ENCODE assay signal across 8 cellular contexts in the genomic region with DNA sequence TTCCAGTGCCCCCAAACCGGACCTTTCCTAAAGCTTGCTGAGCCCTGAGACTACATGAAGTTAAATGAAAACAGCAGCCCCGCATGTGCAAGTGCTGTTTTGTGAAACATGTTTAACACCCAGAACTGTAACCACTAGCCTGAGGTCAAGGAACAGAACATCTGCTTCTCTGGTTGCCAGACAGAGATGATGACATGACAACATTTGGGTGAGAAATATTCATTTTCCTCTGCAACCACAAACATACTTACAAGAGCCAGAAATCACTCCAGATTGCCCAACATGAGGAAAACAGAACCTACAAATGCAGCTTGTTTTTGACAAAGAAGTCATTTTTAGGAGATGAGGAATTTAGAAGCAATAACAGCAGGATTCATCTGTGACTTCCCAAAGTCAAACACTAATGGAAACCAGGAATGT.
DNase-seq lines count a peak whose midpoint lies in the region; ATAC-seq, FAIRE-seq and TF ChIP-seq lines count a peak whose summit lies in the region.

No MANE protein-coding gene starts in this region.

- CTCF ChIA-PET in OCI-LY7 (lab: Charles Lee; ENCODE audit: unreplicated experiment): no interaction called here

- H2AFZ ChIP-seq in DND-41 (ENCODE audit: low read depth, low read length) (no peak overlapping the region), astrocyte (ENCODE audit: low read depth, low read length) (no peak overlapping the region), OCI-LY7 (ENCODE audit: low read length) (no peak overlapping the region)

- POLR2A ChIA-PET in OCI-LY7 (lab: Charles Lee): interaction anchor here (0.6 kb wide), 2 partner anchors 154 to 308 kb away, joined by 3 to 4 read pairs; no protein-coding TSS in a partner anchor

- peaks cover 31% of the 10 kb centered on the region for H3K4me1 Mint-ChIP-seq in astrocyte (ENCODE audit: low read depth, unreplicated experiment)

- peak overlapping the region; percentile 67 for H3K27ac Mint-ChIP-seq in astrocyte (ENCODE audit: unreplicated experiment)

- FAIRE-seq in astrocyte (lab: Jason Lieb, UNC): peak; percentile 60

- DNase-seq in DND-41 (no peak), astrocyte (ENCODE audit: low read depth) (peak; percentile 79), omental fat pad (ENCODE audit: low spot score) (no peak), NCI-H1092 (lab: John Stamatoyannopoulos, UW) (no peak), OCI-LY7 (ENCODE audit: low spot score) (no peak), NCI-H526 treated with DMSO at 0.1 percent for 48 hours (lab: John Stamatoyannopoulos, UW) (no peak)

- H3K9me3 Mint-ChIP-seq in astrocyte (ENCODE audit: unreplicated experiment): no peaks in the 10 kb centered on the region

- peak overlapping the region; percentile 41 for H3K4me3 Mint-ChIP-seq in astrocyte (ENCODE audit: unreplicated experiment)

- no peaks in the 10 kb centered on the region for H4K20me1 ChIP-seq in DND-41 (ENCODE audit: insufficient read depth, low read length)
- no peaks in the 10 kb centered on the region for H4K20me1 ChIP-seq in astrocyte (ENCODE audit: insufficient read depth, low read length)
- H4K20me1 ChIP-seq in OCI-LY7 (ENCODE audit: insufficient read depth, low read length): no peaks in the 10 kb centered on the region

- H3K4me1 ChIP-seq in DND-41 (ENCODE audit: insufficient read depth, low read length): peaks cover 23% of the 10 kb centered on the region; the same call in 1 of the 2 replicates
- peaks cover 24% of the 10 kb centered on the region for H3K4me1 ChIP-seq in astrocyte (ENCODE audit: insufficient read depth, low read length)
- H3K4me1 ChIP-seq in OCI-LY7 (ENCODE audit: insufficient read depth, low read length, poor library complexity, severe bottlenecking): no peaks in the 10 kb centered on the region

- ATAC-seq in DND-41 (ENCODE audit: insufficient read depth, low read depth) (peak; percentile 60), GM19468 (IDR thresholded peaks at IDR 0.05; ENCODE audit: extremely low read depth, unreplicated experiment) (peak; percentile 16), HG03469 (IDR thresholded peaks at IDR 0.05; ENCODE audit: unreplicated experiment) (peak; percentile 31), omental fat pad (ENCODE audit: low FRiP score) (peak; percentile 61)

- H3K36me3 ChIP-seq in DND-41 (ENCODE audit: insufficient read depth, low read length) (peaks cover 56% of the 10 kb centered on the region), astrocyte (ENCODE audit: insufficient read depth, low read length) (peaks cover 11% of the 10 kb centered on the region), OCI-LY7 (ENCODE audit: insufficient read depth, low read length) (peaks cover 84% of the 10 kb centered on the region)

- H3K4me2 ChIP-seq in DND-41 (ENCODE audit: insufficient read depth, low read length): no peak overlapping the region
- H3K4me2 ChIP-seq in astrocyte (ENCODE audit: low read length): peak overlapping the region; percentile 44
- H3K4me2 ChIP-seq in OCI-LY7 (ENCODE audit: low read length): no peak overlapping the region

- H3K27ac ChIP-seq in DND-41 (ENCODE audit: low read length) (no peak overlapping the region), astrocyte (ENCODE audit: low read depth, low read length) (peak overlapping the region; percentile 73), OCI-LY7 (ENCODE audit: low read depth, low read length, poor library complexity, severe bottlenecking) (no peak overlapping the region)

- no peaks in the 10 kb centered on the region for H3K9me2 ChIP-seq in OCI-LY7 (ENCODE audit: insufficient read depth, low read length)

- H3K9me3 ChIP-seq in DND-41 (ENCODE audit: insufficient read depth, low read length, severe bottlenecking): no peaks in the 10 kb centered on the region
- no peaks in the 10 kb centered on the region for H3K9me3 ChIP-seq in astrocyte (ENCODE audit: insufficient read depth, low read depth, low read length)
- H3K9me3 ChIP-seq in OCI-LY7 (ENCODE audit: low read length): no peaks in the 10 kb centered on the region

- H3K9ac ChIP-seq in DND-41 (ENCODE audit: low read depth, low read length) (no peak overlapping the region), astrocyte (ENCODE audit: low read length) (peak overlapping the region; percentile 26)

- no peak overlapping the region for H3K4me3 ChIP-seq in DND-41 (ENCODE audit: low read depth in 1 of 2, low read length in 2 of 2)
- H3K4me3 ChIP-seq in astrocyte (ENCODE audit: insufficient read depth, low read depth, low read length): no peak overlapping the region
- H3K4me3 ChIP-seq in OCI-LY7 (ENCODE audit: low read depth, low read length, poor library complexity, severe bottlenecking): no peak overlapping the region

- peaks cover 35% of the 10 kb centered on the region for H3K36me3 Mint-ChIP-seq in astrocyte (ENCODE audit: low read depth, unreplicated experiment)

- no peaks in the 10 kb centered on the region for H3K27me3 Mint-ChIP-seq in astrocyte (ENCODE audit: low read depth, unreplicated experiment)

- H3K27me3 ChIP-seq in DND-41 (ENCODE audit: insufficient read depth, low read length, poor library complexity) (no peaks in the 10 kb centered on the region), astrocyte (ENCODE audit: insufficient read depth, low read length) (no peaks in the 10 kb centered on the region)

- intact Hi-C loops in OCI-LY7 (cut with micrococcal nuclease; ENCODE audit: unreplicated experiment): no loop called here

- TF ChIP-seq CTCF in DND-41 (IDR thresholded peaks at IDR 0.05; ENCODE audit: borderline replicate concordance, extremely low read depth, low read length, poor library complexity, severe bottlenecking) (no peak), astrocyte (IDR thresholded peaks at IDR 0.05; ENCODE audit: insufficient read depth, low read depth, low read length) (no peak), omental fat pad (IDR thresholded peaks at IDR 0.05) (no peak), OCI-LY7 (conservative IDR thresholded peaks at IDR 0.05; ENCODE audit: low read length) (no peak)

- BruUV-seq in OCI-LY7 (replicated peaks; lab: Mats Ljungman, UMichigan): no TSS peak

- no peaks in the 10 kb centered on the region for H3K79me2 ChIP-seq in DND-41 (ENCODE audit: insufficient read depth, low read length)
- no peaks in the 10 kb centered on the region for H3K79me2 ChIP-seq in astrocyte (ENCODE audit: insufficient read depth, low read length)
- no peaks in the 10 kb centered on the region for H3K79me2 ChIP-seq in OCI-LY7 (ENCODE audit: insufficient read depth, low read depth, low read length)
